In the genomic region with DNA sequence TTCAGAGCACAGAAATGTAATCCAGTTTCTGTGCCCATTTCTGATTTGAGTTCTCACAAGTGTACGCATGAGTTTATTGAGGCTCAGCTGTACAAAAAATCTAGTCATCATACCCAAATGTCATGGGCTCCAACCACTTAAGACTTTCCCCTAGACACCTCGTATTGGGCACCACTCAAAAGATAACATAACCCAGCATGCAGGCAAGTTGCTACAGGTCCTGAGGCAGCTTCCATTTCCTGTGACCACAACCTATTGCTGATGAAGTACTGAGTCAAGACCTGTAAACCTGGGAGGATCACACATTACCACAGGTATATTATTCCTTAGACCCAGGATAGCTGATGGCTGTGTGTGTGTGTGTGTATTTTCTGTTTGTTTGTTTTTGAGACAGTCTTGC, we compare ENCODE assay signal across 18 cellular contexts.
DNase-seq lines count a peak whose midpoint lies in the region; ATAC-seq and TF ChIP-seq lines count a peak whose summit lies in the region.
"Had no signal": no experiment of that assay in that cellular context is flagged by ENCODE, and none has a peak within 500 bp of the region (broad histone marks: within the 10 kb centered on the region; RNA-seq: fewer than 3 reads in every experiment).

No MANE protein-coding gene starts in this region.

- H3K4me1 Mint-ChIP-seq in activated T-cell treated with anti-CD3 and anti-CD28 coated beads, Interleukin-2, amount 50 U/mL, for 4 hours (ENCODE audit: low read depth), result peaks cover 29% of the 10 kb centered on the region
- peaks cover 18 to 27% of the 10 kb centered on the region in 2 experiments for H3K4me1 Mint-ChIP-seq in H9
- peaks cover 16% of the 10 kb centered on the region for H3K4me1 Mint-ChIP-seq in activated CD4-positive, alpha-beta memory T cell treated with anti-CD3 and anti-CD28 coated beads, Interleukin-2, amount 10 ng/mL, durations not matched to agents 7 days and 5 days
- H3K4me1 Mint-ChIP-seq in naive B cell, result peaks cover 0 to 8% (median 5%) of the 10 kb centered on the region in 3 donors

- peak; percentile 55 to 56 for ATAC-seq in activated T-cell treated with anti-CD3 and anti-CD28 coated beads, Interleukin-2, amount 50 U/mL, for 4 hours
- ATAC-seq in naive B cell (ENCODE audit: low read depth in 2 of 2) (no peak), upper lobe of left lung (ENCODE audit: low FRiP score in 2 of 2) (no peak)
- ATAC-seq: left lung had no signal

- no peak overlapping the region for H3K4ac ChIP-seq in H9 (ENCODE audit: low read depth, low read length)

- H4K91ac ChIP-seq in H9 (ENCODE audit: insufficient read length, low read depth, low read length), result no peak overlapping the region

- no peak overlapping the region for H4K8ac ChIP-seq in H9 (replicated peaks; ENCODE audit: insufficient read length, low read depth, low read length)

- TF ChIP-seq EP300 in upper lobe of left lung (IDR thresholded peaks at IDR 0.05), result no peak

- H4K20me1 ChIP-seq in H9 (ENCODE audit: control insufficient read depth, insufficient read depth, insufficient read length), result no peaks in the 10 kb centered on the region

- H3K4me1 ChIP-seq in H9 (ENCODE audit: insufficient read depth, low read length) (no peaks in the 10 kb centered on the region; the same call in none of the 2 replicates), upper lobe of left lung (peaks cover 0 to 13% (median 7%) of the 10 kb centered on the region in 4 donors)
- H3K4me1 ChIP-seq: Peyer's patch had no signal

- no peak overlapping the region for H2BK20ac ChIP-seq in H9 (ENCODE audit: low read depth, low read length, poor library complexity, severe bottlenecking)

- DNase-seq in activated T-cell treated with anti-CD3 and anti-CD28 coated beads, Interleukin-2, amount 50 U/mL, for 4 hours, result no peak
- DNase-seq in activated T-cell treated with anti-CD3 and anti-CD28 coated beads, Interleukin-2, amount 50 U/mL, for 48 hours, result no peak
- no peak for DNase-seq in H9
- DNase-seq in activated CD4-positive, alpha-beta memory T cell treated with anti-CD3 and anti-CD28 coated beads, Interleukin-2, amount 10 ng/mL, durations not matched to agents 7 days and 5 days, result peak; percentile 26
- no peak for DNase-seq in naive B cell
- no peak for DNase-seq in RKO (ENCODE audit: low spot score)
- DNase-seq in upper lobe of left lung, result no peak
- no peak for DNase-seq in coronary artery (ENCODE audit: low spot score)
- DNase-seq: foreskin fibroblast; GOT3; left lung; MG63; NCI-H2081; NCI-H526; Peyer's patch; sigmoid colon; stimulated activated CD4-positive, alpha-beta T cell treated with anti-CD3 and anti-CD28 coated beads, Interleukin-2, amount 100 ng/mL, for 48 hours had no signal

- no peak overlapping the region for H2BK12ac ChIP-seq in H9 (ENCODE audit: insufficient read length, low read depth, low read length)

- no peak overlapping the region for H3K56ac ChIP-seq in H9 (ENCODE audit: insufficient read length, low read depth, low read length)

- no peak overlapping the region for H3K23ac ChIP-seq in H9 (ENCODE audit: insufficient read length, low read depth, low read length)

- H2AK5ac ChIP-seq in H9 (ENCODE audit: insufficient read length, low read length), result no peak overlapping the region

- H3K18ac ChIP-seq in H9 (ENCODE audit: insufficient read length, low read depth, low read length), result peak overlapping the region; percentile 48

- no peak overlapping the region for H2AFZ ChIP-seq in H9 (ENCODE audit: low read length)

- POLR2A ChIA-PET in activated CD4-positive, alpha-beta memory T cell treated with anti-CD3 and anti-CD28 coated beads, Interleukin-2, amount 10 ng/mL, durations not matched to agents 7 days and 5 days (lab: Charles Lee), result no interaction called here

- H3K9me3 ChIP-seq in H9 (ENCODE audit: control insufficient read depth, low read depth, low read length) (no peaks in the 10 kb centered on the region), upper lobe of left lung (no peaks in the 10 kb centered on the region)
- H3K9me3 ChIP-seq: left lung, MG63, Peyer's patch, sigmoid colon, suprapubic skin had no signal

- H3K27ac ChIP-seq in H9 (ENCODE audit: insufficient read length, low read depth, low read length) (no peak overlapping the region), upper lobe of left lung (no peak overlapping the region), coronary artery (no peak overlapping the region)
- H3K27ac ChIP-seq: left lung, Peyer's patch, sigmoid colon, suprapubic skin had no signal

- H3K36me3 ChIP-seq in upper lobe of left lung, result peaks cover 0 to 5% (median 0%) of the 10 kb centered on the region in 4 donors
- H3K36me3 ChIP-seq: left lung, Peyer's patch, suprapubic skin had no signal

- no peak for TF ChIP-seq POLR2A in upper lobe of left lung (IDR thresholded peaks at IDR 0.05)

- H3K4me3 Mint-ChIP-seq in activated T-cell treated with anti-CD3 and anti-CD28 coated beads, Interleukin-2, amount 50 U/mL, for 4 hours, result no peak overlapping the region
- H3K4me3 Mint-ChIP-seq in H9, result no peak overlapping the region
- H3K4me3 Mint-ChIP-seq in activated CD4-positive, alpha-beta memory T cell treated with anti-CD3 and anti-CD28 coated beads, Interleukin-2, amount 10 ng/mL, durations not matched to agents 7 days and 5 days, result no peak overlapping the region
- H3K4me3 Mint-ChIP-seq in naive B cell, result no peak overlapping the region

- TF ChIP-seq CTCF in H9 (conservative IDR thresholded peaks at IDR 0.05) (no peak), upper lobe of left lung (IDR thresholded peaks at IDR 0.05) (no peak), coronary artery (IDR thresholded peaks at IDR 0.05) (no peak)

- H3K36me3 Mint-ChIP-seq in activated T-cell treated with anti-CD3 and anti-CD28 coated beads, Interleukin-2, amount 50 U/mL, for 4 hours (ENCODE audit: insufficient read depth), result peaks cover 8% of the 10 kb centered on the region
- H3K36me3 Mint-ChIP-seq in H9 (ENCODE audit: insufficient read depth in 1 of 3, low read depth in 3 of 3) (peaks cover 0 to 8% (median 8%) of the 10 kb centered on the region in 3 experiments; a peak in 3 of 7 replicates), naive B cell (peaks cover 5 to 7% of the 10 kb centered on the region in 2 donors)
- H3K36me3 Mint-ChIP-seq in activated CD4-positive, alpha-beta memory T cell treated with anti-CD3 and anti-CD28 coated beads, Interleukin-2, amount 10 ng/mL, durations not matched to agents 7 days and 5 days (ENCODE audit: low read depth), result peaks cover 8% of the 10 kb centered on the region

- H3K79me2 ChIP-seq in H9 (ENCODE audit: insufficient read depth, low read length), result no peaks in the 10 kb centered on the region

- no peak overlapping the region for H2BK120ac ChIP-seq in H9 (ENCODE audit: low read depth, low read length, poor library complexity, severe bottlenecking)

- H2BK15ac ChIP-seq in H9 (ENCODE audit: low read depth, low read length), result no peak overlapping the region

- H3K4me2 ChIP-seq in H9 (ENCODE audit: insufficient read depth, insufficient read length, low read length), result no peak overlapping the region

- H3K27me3 ChIP-seq in H9 (ENCODE audit: insufficient read depth, low read length) (no peaks in the 10 kb centered on the region), upper lobe of left lung (no peaks in the 10 kb centered on the region)
- H3K27me3 ChIP-seq: left lung, MG63, Peyer's patch, sigmoid colon, suprapubic skin had no signal

- WGBS in H9 (ENCODE audit: extremely low coverage, insufficient read length, low lambda C conversion rate), result no CpG with 5 or more reads among the region's 2 CpGs
- 75 to 91% methylated on average over 2 of the region's 2 CpGs for WGBS in upper lobe of left lung, 2 donors

- no peak overlapping the region for H3K9ac ChIP-seq in H9 (ENCODE audit: extremely low read depth, insufficient read length, low read length)

- peak overlapping the region in 2 of 3 experiments; percentile 56 to 90; a peak in 3 of 7 replicates for H3K27ac Mint-ChIP-seq in H9
- no peak overlapping the region for H3K27ac Mint-ChIP-seq in activated CD4-positive, alpha-beta memory T cell treated with anti-CD3 and anti-CD28 coated beads, Interleukin-2, amount 10 ng/mL, durations not matched to agents 7 days and 5 days
- peak overlapping the region in 4 of 6 donors; percentile 0 to 73 (median 54) for H3K27ac Mint-ChIP-seq in naive B cell

- H3K4me3 ChIP-seq in upper lobe of left lung (no peak overlapping the region), coronary artery (no peak overlapping the region)
- H3K4me3 ChIP-seq: left lung, MG63, Peyer's patch, sigmoid colon, suprapubic skin had no signal

- H3K23me2 ChIP-seq in H9 (ENCODE audit: insufficient read length, low read depth, low read length, poor library complexity, severe bottlenecking), result no peaks in the 10 kb centered on the region

- H4K5ac ChIP-seq in H9 (ENCODE audit: insufficient read length, low read depth, low read length), result no peak overlapping the region

- no peak overlapping the region for H3K14ac ChIP-seq in H9 (ENCODE audit: insufficient read depth, low read length)

- H3K27me3 Mint-ChIP-seq in activated T-cell treated with anti-CD3 and anti-CD28 coated beads, Interleukin-2, amount 50 U/mL, for 4 hours (ENCODE audit: low read depth), result no peaks in the 10 kb centered on the region
- no peaks in the 10 kb centered on the region for H3K27me3 Mint-ChIP-seq in H9 (ENCODE audit: low read depth)
- H3K27me3 Mint-ChIP-seq in activated CD4-positive, alpha-beta memory T cell treated with anti-CD3 and anti-CD28 coated beads, Interleukin-2, amount 10 ng/mL, durations not matched to agents 7 days and 5 days, result no peaks in the 10 kb centered on the region
- no peaks in the 10 kb centered on the region for H3K27me3 Mint-ChIP-seq in naive B cell

- no peak overlapping the region for H2BK5ac ChIP-seq in H9 (ENCODE audit: insufficient read length, low read length)

- no peak overlapping the region for H3T11ph ChIP-seq in H9 (ENCODE audit: low read length)

- no peaks in the 10 kb centered on the region for H3K79me1 ChIP-seq in H9 (ENCODE audit: insufficient read depth, low read depth, low read length, poor library complexity, severe bottlenecking)

- CTCF ChIA-PET in activated CD4-positive, alpha-beta memory T cell treated with anti-CD3 and anti-CD28 coated beads, Interleukin-2, amount 10 ng/mL, durations not matched to agents 7 days and 5 days (lab: Charles Lee), result interaction anchor here (1.6 kb wide), 1 partner anchor 104 kb away, joined by 3 read pairs; no protein-coding TSS in a partner anchor

- no peaks in the 10 kb centered on the region for H3K9me3 Mint-ChIP-seq in activated T-cell treated with anti-CD3 and anti-CD28 coated beads, Interleukin-2, amount 50 U/mL, for 4 hours
- H3K9me3 Mint-ChIP-seq in H9 (peaks cover 5 to 7% of the 10 kb centered on the region in 2 experiments; a peak in 4 of 5 replicates), naive B cell (no peaks in the 10 kb centered on the region)
- H3K9me3 Mint-ChIP-seq in activated CD4-positive, alpha-beta memory T cell treated with anti-CD3 and anti-CD28 coated beads, Interleukin-2, amount 10 ng/mL, durations not matched to agents 7 days and 5 days, result no peaks in the 10 kb centered on the region

Comparison
In these comparisons a context has a peak if more than half of its experiments do, and no peak if none do; other contexts are left out.
1. ATAC-seq: peak in activated T-cell treated with anti-CD3 and anti-CD28 coated beads, Interleukin-2, amount 50 U/mL, for 4 hours (2 of 2); none in naive B cell (0 of 2) and upper lobe of left lung (0 of 2).